1 cellular context compared by ENCODE assay signal in the genomic region with DNA sequence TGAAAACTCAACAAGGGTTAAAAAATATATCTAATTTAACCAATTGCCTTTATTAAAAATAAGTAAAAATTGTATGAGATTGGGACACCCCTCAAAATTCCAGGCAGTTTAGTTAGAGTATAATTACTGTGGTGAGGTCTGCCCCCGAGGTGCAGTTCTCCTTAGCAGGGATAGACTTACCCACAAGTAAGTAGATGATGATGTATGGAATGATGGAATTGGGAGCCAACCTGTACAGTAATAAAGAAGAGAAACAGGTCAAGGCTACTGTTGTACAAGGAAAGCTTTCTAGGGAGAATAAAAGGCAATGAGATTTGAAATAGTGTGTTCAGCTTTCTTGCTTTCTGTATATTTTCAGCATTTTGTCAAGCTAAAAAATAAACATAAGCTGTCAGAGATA.
TF ChIP-seq lines count a peak whose summit lies in the region.

No MANE protein-coding gene starts in this region.

TF ChIP-seq in WTC11, 78 proteins besides CTCF, POLR2A, EP300 and RAD21:
- TF ChIP-seq ZNF281 (CRISPR knock-in tag; IDR thresholded peaks at IDR 0.05) (no peak), TEAD4 (CRISPR knock-in tag; IDR thresholded peaks at IDR 0.05) (no peak), CREM (CRISPR knock-in tag; IDR thresholded peaks at IDR 0.05) (no peak), RORB (CRISPR knock-in tag; IDR thresholded peaks at IDR 0.05) (no peak), USF2 (CRISPR knock-in tag; IDR thresholded peaks at IDR 0.05) (no peak), ELF4 (CRISPR knock-in tag; IDR thresholded peaks at IDR 0.05; ENCODE audit: low read depth) (no peak), TEAD1 (CRISPR knock-in tag; IDR thresholded peaks at IDR 0.05) (no peak), NFYB (CRISPR knock-in tag; conservative IDR thresholded peaks at IDR 0.05; ENCODE audit: low read depth) (no peak), FOXJ3 (CRISPR knock-in tag; IDR thresholded peaks at IDR 0.05; ENCODE audit: borderline replicate concordance) (no peak)
- TF ChIP-seq, protein P1, sequence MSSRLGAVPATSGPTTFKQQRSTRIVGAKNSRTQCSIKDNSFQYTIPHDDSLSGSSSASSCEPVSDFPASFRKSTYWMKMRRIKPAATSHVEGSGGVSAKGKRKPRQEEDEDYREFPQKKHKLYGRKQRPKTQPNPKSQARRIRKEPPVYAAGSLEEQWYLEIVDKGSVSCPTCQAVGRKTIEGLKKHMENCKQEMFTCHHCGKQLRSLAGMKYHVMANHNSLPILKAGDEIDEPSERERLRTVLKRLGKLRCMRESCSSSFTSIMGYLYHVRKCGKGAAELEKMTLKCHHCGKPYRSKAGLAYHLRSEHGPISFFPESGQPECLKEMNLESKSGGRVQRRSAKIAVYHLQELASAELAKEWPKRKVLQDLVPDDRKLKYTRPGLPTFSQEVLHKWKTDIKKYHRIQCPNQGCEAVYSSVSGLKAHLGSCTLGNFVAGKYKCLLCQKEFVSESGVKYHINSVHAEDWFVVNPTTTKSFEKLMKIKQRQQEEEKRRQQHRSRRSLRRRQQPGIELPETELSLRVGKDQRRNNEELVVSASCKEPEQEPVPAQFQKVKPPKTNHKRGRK (CRISPR knock-in tag; IDR thresholded peaks at IDR 0.05; ENCODE audit: borderline replicate concordance): no peak
- TF ChIP-seq, protein P2, sequence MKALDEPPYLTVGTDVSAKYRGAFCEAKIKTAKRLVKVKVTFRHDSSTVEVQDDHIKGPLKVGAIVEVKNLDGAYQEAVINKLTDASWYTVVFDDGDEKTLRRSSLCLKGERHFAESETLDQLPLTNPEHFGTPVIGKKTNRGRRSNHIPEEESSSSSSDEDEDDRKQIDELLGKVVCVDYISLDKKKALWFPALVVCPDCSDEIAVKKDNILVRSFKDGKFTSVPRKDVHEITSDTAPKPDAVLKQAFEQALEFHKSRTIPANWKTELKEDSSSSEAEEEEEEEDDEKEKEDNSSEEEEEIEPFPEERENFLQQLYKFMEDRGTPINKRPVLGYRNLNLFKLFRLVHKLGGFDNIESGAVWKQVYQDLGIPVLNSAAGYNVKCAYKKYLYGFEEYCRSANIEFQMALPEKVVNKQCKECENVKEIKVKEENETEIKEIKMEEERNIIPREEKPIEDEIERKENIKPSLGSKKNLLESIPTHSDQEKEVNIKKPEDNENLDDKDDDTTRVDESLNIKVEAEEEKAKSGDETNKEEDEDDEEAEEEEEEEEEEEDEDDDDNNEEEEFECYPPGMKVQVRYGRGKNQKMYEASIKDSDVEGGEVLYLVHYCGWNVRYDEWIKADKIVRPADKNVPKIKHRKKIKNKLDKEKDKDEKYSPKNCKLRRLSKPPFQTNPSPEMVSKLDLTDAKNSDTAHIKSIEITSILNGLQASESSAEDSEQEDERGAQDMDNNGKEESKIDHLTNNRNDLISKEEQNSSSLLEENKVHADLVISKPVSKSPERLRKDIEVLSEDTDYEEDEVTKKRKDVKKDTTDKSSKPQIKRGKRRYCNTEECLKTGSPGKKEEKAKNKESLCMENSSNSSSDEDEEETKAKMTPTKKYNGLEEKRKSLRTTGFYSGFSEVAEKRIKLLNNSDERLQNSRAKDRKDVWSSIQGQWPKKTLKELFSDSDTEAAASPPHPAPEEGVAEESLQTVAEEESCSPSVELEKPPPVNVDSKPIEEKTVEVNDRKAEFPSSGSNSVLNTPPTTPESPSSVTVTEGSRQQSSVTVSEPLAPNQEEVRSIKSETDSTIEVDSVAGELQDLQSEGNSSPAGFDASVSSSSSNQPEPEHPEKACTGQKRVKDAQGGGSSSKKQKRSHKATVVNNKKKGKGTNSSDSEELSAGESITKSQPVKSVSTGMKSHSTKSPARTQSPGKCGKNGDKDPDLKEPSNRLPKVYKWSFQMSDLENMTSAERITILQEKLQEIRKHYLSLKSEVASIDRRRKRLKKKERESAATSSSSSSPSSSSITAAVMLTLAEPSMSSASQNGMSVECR (CRISPR knock-in tag; IDR thresholded peaks at IDR 0.05; ENCODE audit: borderline replicate concordance): no peak
- TF ChIP-seq, protein P3, sequence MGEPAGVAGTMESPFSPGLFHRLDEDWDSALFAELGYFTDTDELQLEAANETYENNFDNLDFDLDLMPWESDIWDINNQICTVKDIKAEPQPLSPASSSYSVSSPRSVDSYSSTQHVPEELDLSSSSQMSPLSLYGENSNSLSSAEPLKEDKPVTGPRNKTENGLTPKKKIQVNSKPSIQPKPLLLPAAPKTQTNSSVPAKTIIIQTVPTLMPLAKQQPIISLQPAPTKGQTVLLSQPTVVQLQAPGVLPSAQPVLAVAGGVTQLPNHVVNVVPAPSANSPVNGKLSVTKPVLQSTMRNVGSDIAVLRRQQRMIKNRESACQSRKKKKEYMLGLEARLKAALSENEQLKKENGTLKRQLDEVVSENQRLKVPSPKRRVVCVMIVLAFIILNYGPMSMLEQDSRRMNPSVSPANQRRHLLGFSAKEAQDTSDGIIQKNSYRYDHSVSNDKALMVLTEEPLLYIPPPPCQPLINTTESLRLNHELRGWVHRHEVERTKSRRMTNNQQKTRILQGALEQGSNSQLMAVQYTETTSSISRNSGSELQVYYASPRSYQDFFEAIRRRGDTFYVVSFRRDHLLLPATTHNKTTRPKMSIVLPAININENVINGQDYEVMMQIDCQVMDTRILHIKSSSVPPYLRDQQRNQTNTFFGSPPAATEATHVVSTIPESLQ (CRISPR knock-in tag; IDR thresholded peaks at IDR 0.05): no peak
